In genomic region chr17:17129466-17129865, GRCh38 we compare ENCODE assay signal across 1 cellular context.
TF ChIP-seq lines count a peak whose summit lies in the region.

No MANE protein-coding gene starts in this region.

TF ChIP-seq in H1, 55 proteins besides CTCF, POLR2A, EP300 and RAD21:
- no peak for TF ChIP-seq E2F6 (IDR thresholded peaks at IDR 0.05)
- TF ChIP-seq RXRA (IDR thresholded peaks at IDR 0.05; ENCODE audit: insufficient read depth, low read depth, low read length), result no peak
- TF ChIP-seq TAF7 (optimal IDR thresholded peaks at IDR 0.05; ENCODE audit: borderline replicate concordance, low read depth, low read length), result no peak
- TF ChIP-seq NRF1 (IDR thresholded peaks at IDR 0.05; ENCODE audit: low read depth, low read length), result no peak
- TF ChIP-seq ZNF274 (IDR thresholded peaks at IDR 0.05; ENCODE audit: borderline replicate concordance, extremely low read depth, low read length), result no peak
- no peak for TF ChIP-seq GABPA (IDR thresholded peaks at IDR 0.05; ENCODE audit: borderline replicate concordance, insufficient read depth, low read length)
- no peak for TF ChIP-seq CHD2 (IDR thresholded peaks at IDR 0.05; ENCODE audit: low read length)
- no peak for TF ChIP-seq HDAC6 (IDR thresholded peaks at IDR 0.05; ENCODE audit: low read depth, low read length)
- no peak for TF ChIP-seq NANOG (IDR thresholded peaks at IDR 0.05; ENCODE audit: insufficient read depth, low read depth, low read length, poor library complexity, severe bottlenecking)
- no peak for TF ChIP-seq MAFK (IDR thresholded peaks at IDR 0.05; ENCODE audit: low read depth, low read length)
- TF ChIP-seq POU5F1 (IDR thresholded peaks at IDR 0.05; ENCODE audit: low read depth, low read length), result no peak
- TF ChIP-seq SAP30 (IDR thresholded peaks at IDR 0.05; ENCODE audit: insufficient read depth, insufficient replicate concordance, low read length), result no peak
- TF ChIP-seq SIX5 (IDR thresholded peaks at IDR 0.05; ENCODE audit: low read depth, low read length), result no peak
- TF ChIP-seq BACH1 (IDR thresholded peaks at IDR 0.05; ENCODE audit: low read length), result no peak
- no peak for TF ChIP-seq SP4 (IDR thresholded peaks at IDR 0.05; ENCODE audit: low read length)
